9 cellular contexts compared by ENCODE assay signal in genomic region chr2:120305296-120305695, GRCh38. TPM values are rescaled to one million over a fixed set of nuclear protein-coding genes. Genes with fewer than 3 reads are reported as not detected.
DNase-seq lines count a peak whose midpoint lies in the region; ATAC-seq and TF ChIP-seq lines count a peak whose summit lies in the region.
"Had no signal": no experiment of that assay in that cellular context is flagged by ENCODE, and none has a peak within 500 bp of the region (broad histone marks: within the 10 kb centered on the region; RNA-seq: fewer than 3 reads in every experiment).

No MANE protein-coding gene starts in this region.

- H3K9me3 Mint-ChIP-seq in Calu3 (ENCODE audit: low read depth, unreplicated experiment), result no peaks in the 10 kb centered on the region
- H3K9me3 Mint-ChIP-seq: immature natural killer cell had no signal

- H3K9me3 ChIP-seq in WERI-Rb-1 (ENCODE audit: severe bottlenecking), result no peaks in the 10 kb centered on the region

- ATAC-seq in GM18517 (IDR thresholded peaks at IDR 0.05; ENCODE audit: unreplicated experiment) (no peak), HG03280 (IDR thresholded peaks at IDR 0.05; ENCODE audit: unreplicated experiment) (no peak)

- intact Hi-C loops in Calu3 (cut with micrococcal nuclease; ENCODE audit: unreplicated experiment), result no loop called here

- H3K4me1 Mint-ChIP-seq in Calu3 (ENCODE audit: low read depth, unreplicated experiment), result no peaks in the 10 kb centered on the region

- no peaks in the 10 kb centered on the region for H3K36me3 ChIP-seq in WERI-Rb-1

- H3K27me3 ChIP-seq in WERI-Rb-1 (ENCODE audit: insufficient read depth, low read depth, severe bottlenecking), result no peaks in the 10 kb centered on the region

- CTCF ChIA-PET in Calu3 (lab: Charles Lee), result no interaction called here

- H3K36me3 Mint-ChIP-seq in Calu3 (ENCODE audit: insufficient read depth, unreplicated experiment), result no peaks in the 10 kb centered on the region

- H3K27me3 Mint-ChIP-seq in Calu3 (ENCODE audit: unreplicated experiment), result no peaks in the 10 kb centered on the region

- DNase-seq in AG09309 (ENCODE audit: low read depth) (no peak), HFF-Myc (ENCODE audit: extremely low read depth, low read depth) (no peak), WERI-Rb-1 (peak; percentile 78), left kidney (ENCODE audit: low read depth, low spot score) (peak; percentile 46), Calu3 (no peak), mucosa of gallbladder (ENCODE audit: low spot score) (no peak)
- DNase-seq: immature natural killer cell had no signal

- no peak overlapping the region for H3K27ac ChIP-seq in WERI-Rb-1

- H3K27ac Mint-ChIP-seq in Calu3 (ENCODE audit: unreplicated experiment), result no peak overlapping the region

- TF ChIP-seq CTCF in AG09309 (IDR thresholded peaks at IDR 0.05; ENCODE audit: control insufficient read depth, insufficient read depth, low read depth, low read length, missing control alignments) (peak; percentile 19), HFF-Myc (IDR thresholded peaks at IDR 0.05; ENCODE audit: low read depth, low read length, missing control alignments) (peak; percentile 35), WERI-Rb-1 (IDR thresholded peaks at IDR 0.05; ENCODE audit: low read depth, low read length) (peak; percentile 76), Calu3 (IDR thresholded peaks at IDR 0.05; ENCODE audit: unreplicated experiment) (no peak)

- H3K4me3 ChIP-seq in AG09309 (ENCODE audit: control insufficient read depth, low read depth, low read length) (no peak overlapping the region), HFF-Myc (replicated peaks; ENCODE audit: low read depth, low read length) (no peak overlapping the region), WERI-Rb-1 (ENCODE audit: low read depth, low read length) (no peak overlapping the region)

- BruUV-seq in Calu3 (replicated peaks; lab: Mats Ljungman, UMichigan), result no TSS peak

- no peak overlapping the region for H3K4me3 Mint-ChIP-seq in Calu3 (ENCODE audit: low read depth, unreplicated experiment)
- H3K4me3 Mint-ChIP-seq: immature natural killer cell had no signal

RNA-seq across cellular contexts. Expression of gene INHBB, which starts 40.6 kb away (rescaled TPM):
- total RNA-seq in Calu3 (2022) (not detected in 2 replicates), mucosa of gallbladder (1.1 TPM)

RNA-seq across cellular contexts. Expression of gene RALB, which starts 52.6 kb away (rescaled TPM):
- total RNA-seq in Calu3 (2022), result 40.2 and 41.3 TPM in 2 replicates
- total RNA-seq in mucosa of gallbladder, result 48.1 TPM

Comparison
In these comparisons a context has a peak if more than half of its experiments do, and no peak if none do; other contexts are left out.
1. DNase-seq: peak in WERI-Rb-1 (single experiment) and left kidney (single experiment); none in AG09309 (single experiment), HFF-Myc (single experiment), Calu3 (single experiment) and mucosa of gallbladder (single experiment).